Comparison of ENCODE assay signal across 25 cellular contexts in genomic region chr15:42171122-42171521, GRCh38. TPM values are rescaled to one million over a fixed set of nuclear protein-coding genes. Genes with fewer than 3 reads are reported as not detected.
A peak's percentile ranks its signal among the peaks of the same experiment; 100 is the strongest.
DNase-seq lines count a peak whose midpoint lies in the region; ATAC-seq, FAIRE-seq and TF ChIP-seq lines count a peak whose summit lies in the region.
"Had no signal": no experiment of that assay in that cellular context is flagged by ENCODE, and none has a peak within 500 bp of the region (broad histone marks: within the 10 kb centered on the region; RNA-seq: fewer than 3 reads in every experiment).

No MANE protein-coding gene starts in this region.

- H3K27ac Mint-ChIP-seq in activated CD4-positive, alpha-beta T cell treated with anti-CD3 and anti-CD28 coated beads, Interleukin-2, amount 10 ng/mL, durations not matched to agents 7 days and 5 days, result peak overlapping the region; percentile 31
- H3K27ac Mint-ChIP-seq: activated B cell treated with CpG ODN at 0.5 μM for 24 hours had no signal

- H2AFZ ChIP-seq in GM12878 (ENCODE audit: control insufficient read depth, low read depth, low read length) (no peak overlapping the region), parathyroid adenoma (no peak overlapping the region)
- H2AFZ ChIP-seq: GM23248 had no signal

- WGBS in GM12878 (ENCODE audit: insufficient coverage, insufficient replicate concordance, low lambda C conversion rate, missing lambda C conversion rate), result 94% methylated on average over 1 of the region's 1 CpG

- TF ChIP-seq CTCF in GM12878 (IDR thresholded peaks at IDR 0.05 in 2 of 3, conservative IDR thresholded peaks at IDR 0.05 in 1 of 3; ENCODE audit: control insufficient read depth in 2 of 3, extremely low read depth in 1 of 3, insufficient read depth in 1 of 3, low read depth in 3 of 3, low read length in 3 of 3) (no peak), parathyroid adenoma (IDR thresholded peaks at IDR 0.05) (no peak)

- DNase-seq in activated CD4-positive, alpha-beta T cell treated with anti-CD3 and anti-CD28 coated beads, Interleukin-2, amount 10 ng/mL, durations not matched to agents 7 days and 5 days, result no peak
- DNase-seq in activated CD4-positive, alpha-beta T cell treated with anti-CD3 and anti-CD28 coated beads for 1 hour, result no peak
- DNase-seq in MV-4-11 (lab: John Stamatoyannopoulos, UW) (peak; percentile 40), GM12878 (ENCODE audit: low read depth, low spot score) (no peak), SHP77 treated with DMSO at 0.1 percent for 48 hours (lab: John Stamatoyannopoulos, UW) (no peak), retina (no peak)
- DNase-seq: activated B cell treated with CpG ODN at 0.5 μM for 24 hours; activated T-cell treated with anti-CD3 and anti-CD28 coated beads, Interleukin-2, amount 50 U/mL, for 1 hour; CD4-positive, alpha-beta T cell; DMS79 treated with DMSO at 0.1 percent for 48 hours; foreskin fibroblast; GM23248; KBM-7; NCI-H2171 treated with DMSO at 0.1 percent for 48 hours; NCI-H774; pancreas; stimulated activated naive CD4-positive, alpha-beta T cell treated with Interleukin-2 at 50 U/mL for 16 hours had no signal

- no peaks in the 10 kb centered on the region for H3K27me3 Mint-ChIP-seq in activated CD4-positive, alpha-beta T cell treated with anti-CD3 and anti-CD28 coated beads, Interleukin-2, amount 10 ng/mL, durations not matched to agents 7 days and 5 days
- H3K27me3 Mint-ChIP-seq: activated B cell treated with CpG ODN at 0.5 μM for 24 hours; CD4-positive, alpha-beta T cell had no signal

- TF ChIP-seq RAD21 in GM12878 (IDR thresholded peaks at IDR 0.05; ENCODE audit: insufficient read depth, low read depth, low read length), result no peak

- no peak for TF ChIP-seq POLR2A in GM12878 (IDR thresholded peaks at IDR 0.05; ENCODE audit: low read depth, low read length)

- H3K4me1 ChIP-seq in GM12878 (ENCODE audit: control insufficient read depth, insufficient read depth, low read length) (0 out of 2 replicates have a peak, but pooled peaks cover 3% of the 10 kb centered on the region), parathyroid adenoma (no peaks in the 10 kb centered on the region)
- H3K4me1 ChIP-seq: ascending aorta, pancreas had no signal

- SMC1A ChIA-PET in GM12878 (lab: Charles Lee; ENCODE audit: uncharacterized antibody, unreplicated experiment), result no interaction called here

- no peak for FAIRE-seq in GM12878 (lab: Jason Lieb, UNC)
- FAIRE-seq: A204.1, colon, endothelial cell of umbilical vein, pancreas had no signal

- TF ChIP-seq EP300 in GM12878 (IDR thresholded peaks at IDR 0.05; ENCODE audit: borderline replicate concordance in 1 of 2, control insufficient read depth in 1 of 2, low read depth in 2 of 2, low read length in 2 of 2), result no peak

- no peaks in the 10 kb centered on the region for H4K20me1 ChIP-seq in GM12878 (ENCODE audit: control insufficient read depth, insufficient read depth)

- H3K79me2 ChIP-seq in GM12878 (ENCODE audit: control insufficient read depth, insufficient read depth, low read length) (no peaks in the 10 kb centered on the region), parathyroid adenoma (no peaks in the 10 kb centered on the region)

- H3K27me3 ChIP-seq in GM12878 (replicated peaks in 1 of 2; ENCODE audit: control insufficient read depth in 2 of 2, insufficient read depth in 2 of 2, low read length in 1 of 2) (no peaks in the 10 kb centered on the region), parathyroid adenoma (ENCODE audit: control insufficient read depth, insufficient read depth, low read length) (no peaks in the 10 kb centered on the region)
- H3K27me3 ChIP-seq: ascending aorta, pancreas had no signal

- H3K36me3 Mint-ChIP-seq in activated CD4-positive, alpha-beta T cell treated with anti-CD3 and anti-CD28 coated beads, Interleukin-2, amount 10 ng/mL, durations not matched to agents 7 days and 5 days (ENCODE audit: low read depth), result peaks cover 64% of the 10 kb centered on the region

- H3K4me3 ChIP-seq in GM12878 (no peak overlapping the region), parathyroid adenoma (ENCODE audit: low read depth, low read length) (no peak overlapping the region)
- H3K4me3 ChIP-seq: ascending aorta, GM23248, pancreas had no signal

- H3K36me3 ChIP-seq in GM12878 (ENCODE audit: control insufficient read depth in 2 of 2, insufficient read depth in 2 of 2, low read length in 1 of 2) (peaks cover 21 to 44% of the 10 kb centered on the region in 2 experiments), parathyroid adenoma (ENCODE audit: control insufficient read depth, insufficient read depth, low read length) (no peaks in the 10 kb centered on the region)

- H3K4me2 ChIP-seq in GM12878 (ENCODE audit: control insufficient read depth, insufficient read depth) (no peak overlapping the region), parathyroid adenoma (ENCODE audit: low read length) (no peak overlapping the region)

- no peak overlapping the region for H3K27ac ChIP-seq in GM12878 (ENCODE audit: control insufficient read depth, insufficient read depth)
- H3K27ac ChIP-seq in parathyroid adenoma, result peak overlapping the region; percentile 29
- H3K27ac ChIP-seq: ascending aorta, GM23248, pancreas had no signal

- no peaks in the 10 kb centered on the region for H3K9me3 Mint-ChIP-seq in activated CD4-positive, alpha-beta T cell treated with anti-CD3 and anti-CD28 coated beads, Interleukin-2, amount 10 ng/mL, durations not matched to agents 7 days and 5 days
- H3K9me3 Mint-ChIP-seq: activated B cell treated with CpG ODN at 0.5 μM for 24 hours; CD4-positive, alpha-beta T cell had no signal

- no TSS peak for BruUV-seq in GM12878 (replicated peaks; lab: Mats Ljungman, UMichigan)

- in situ Hi-C loops in GM12878 (cut with MboI), result no loop called here

- peaks cover 21% of the 10 kb centered on the region for H3K4me1 Mint-ChIP-seq in activated CD4-positive, alpha-beta T cell treated with anti-CD3 and anti-CD28 coated beads, Interleukin-2, amount 10 ng/mL, durations not matched to agents 7 days and 5 days

- no peak overlapping the region for H3K4me3 Mint-ChIP-seq in activated CD4-positive, alpha-beta T cell treated with anti-CD3 and anti-CD28 coated beads, Interleukin-2, amount 10 ng/mL, durations not matched to agents 7 days and 5 days
- H3K4me3 Mint-ChIP-seq: activated B cell treated with CpG ODN at 0.5 μM for 24 hours; CD4-positive, alpha-beta T cell had no signal

- RAD21 ChIA-PET in GM12878 (lab: Charles Lee; ENCODE audit: unreplicated experiment), result no interaction called here

- CTCF ChIA-PET in activated CD4-positive, alpha-beta T cell treated with anti-CD3 and anti-CD28 coated beads, Interleukin-2, amount 10 ng/mL, durations not matched to agents 7 days and 5 days (lab: Charles Lee), result no interaction called here
- CTCF ChIA-PET in GM12878 (lab: Yijun Ruan, JAX), result interaction anchor here (0.7 kb wide), 1 partner anchor 173 kb away, joined by 3 read pairs; no protein-coding TSS in a partner anchor

- ATAC-seq in GM12878, result no peak
- no peak for ATAC-seq in GM21723 (IDR thresholded peaks at IDR 0.05; ENCODE audit: unreplicated experiment)

- intact Hi-C loops in GM12878 (cut with micrococcal nuclease; ENCODE audit: unreplicated experiment), result no loop called here

- H3K9ac ChIP-seq in GM12878 (ENCODE audit: control insufficient read depth, insufficient read depth, low read length) (no peak overlapping the region), parathyroid adenoma (no peak overlapping the region)
- H3K9ac ChIP-seq: GM23248 had no signal

- H3K9me3 ChIP-seq in GM12878 (replicated peaks; ENCODE audit: control insufficient read depth, insufficient read depth, low read length), result no peaks in the 10 kb centered on the region
- H3K9me3 ChIP-seq in parathyroid adenoma (ENCODE audit: control insufficient read depth, low read length), result no peaks in the 10 kb centered on the region
- H3K9me3 ChIP-seq: ascending aorta, pancreas had no signal

- POLR2A ChIA-PET in activated CD4-positive, alpha-beta T cell treated with anti-CD3 and anti-CD28 coated beads, Interleukin-2, amount 10 ng/mL, durations not matched to agents 7 days and 5 days (lab: Charles Lee), result interaction anchor here (0.7 kb wide), 1 partner anchor 58 kb away, joined by 3 read pairs; no protein-coding TSS in a partner anchor
- POLR2A ChIA-PET in GM12878 (lab: Charles Lee), result no interaction called here

RNA-seq across cellular contexts. Expression of gene PLA2G4F, which starts 14.7 kb away (rescaled TPM):
- not detected for total RNA-seq in activated CD4-positive, alpha-beta T cell treated with anti-CD3 and anti-CD28 coated beads, Interleukin-2, amount 10 ng/mL, durations not matched to agents 7 days and 5 days
- total RNA-seq in GM12878 (2013; cell fraction: nucleolus; rRNA removed), result not detected in 2 replicates
- total RNA-seq in GM12878 (2014; rRNA removed) (not detected in 2 replicates), GM12878 (2014; rRNA removed; fragmentation: Illumina TruSeq; extraction: Trizol) (not detected in 2 replicates), GM12878 (2021) (0.05 TPM in 1 of 2 replicates, not detected in the other)
- not detected for polyA plus RNA-seq in GM12878 (2011; ENCODE audit: low read depth)
- polyA plus RNA-seq in GM12878 (2011; rRNA removed) (not detected in 2 replicates), GM12878 (2014; fragmentation: Illumina TruSeq; extraction: Trizol) (not detected in 2 replicates), GM12878 (2014; fragmentation: Nextera tagmentation; extraction: Ambion mirVana) (not detected), GM12878 (2014; rRNA removed) (not detected in 2 replicates), GM12878 (2016; fragmentation: Nextera tagmentation; extraction: Ambion mirVana) (not detected)
- not detected in 2 replicates for polyA plus RNA-seq in GM12878 (2011; cell fraction: cytosol; rRNA removed)
- polyA plus RNA-seq in GM12878 (2011; cell fraction: nucleus; rRNA removed), result not detected in 2 replicates
- polyA plus RNA-seq in GM12878 (2012), result not detected in 2 replicates
- polyA minus RNA-seq in GM12878 (2011; rRNA and poly(A)+ RNA removed), result not detected in 2 replicates
- not detected in 2 replicates for polyA minus RNA-seq in GM12878 (2011; cell fraction: cytosol; rRNA and poly(A)+ RNA removed)
- not detected in 2 replicates for polyA minus RNA-seq in GM12878 (2011; cell fraction: nucleus; rRNA and poly(A)+ RNA removed)
- total RNA-seq: activated B cell treated with CpG ODN at 0.5 μM for 24 hours; ascending aorta; CD4-positive, alpha-beta T cell; endothelial cell of umbilical vein; GM23248; myocyte; RPMI7951 had no signal
- polyA plus RNA-seq: endothelial cell of umbilical vein, GM23248 had no signal

RNA-seq across cellular contexts. Expression of gene VPS39, which starts 37.0 kb away (rescaled TPM):
- total RNA-seq in activated CD4-positive, alpha-beta T cell treated with anti-CD3 and anti-CD28 coated beads, Interleukin-2, amount 10 ng/mL, durations not matched to agents 7 days and 5 days, result 10 to 100 TPM; 66.8 to 77.5 TPM
- total RNA-seq in GM12878 (2013; cell fraction: nucleolus; rRNA removed), result 234 and 254 TPM in 2 replicates
- 34.5 and 36.6 TPM in 2 replicates for total RNA-seq in GM12878 (2014; rRNA removed)
- 27.5 and 32.8 TPM in 2 replicates for total RNA-seq in GM12878 (2014; rRNA removed; fragmentation: Illumina TruSeq; extraction: Trizol)
- total RNA-seq in GM12878 (2021), result 46.4 and 50.0 TPM in 2 replicates
- polyA plus RNA-seq in GM12878 (2011; ENCODE audit: low read depth), result 38.8 TPM
- polyA plus RNA-seq in GM12878 (2011; rRNA removed), result 40.9 TPM in 2 replicates
- 34.0 and 36.4 TPM in 2 replicates for polyA plus RNA-seq in GM12878 (2011; cell fraction: cytosol; rRNA removed)
- polyA plus RNA-seq in GM12878 (2011; cell fraction: nucleus; rRNA removed), result 156 and 194 TPM in 2 replicates
- polyA plus RNA-seq in GM12878 (2012), result 41.4 and 42.8 TPM in 2 replicates
- polyA plus RNA-seq in GM12878 (2014; fragmentation: Illumina TruSeq; extraction: Trizol), result 47.6 and 48.2 TPM in 2 replicates
- polyA plus RNA-seq in GM12878 (2014; fragmentation: Nextera tagmentation; extraction: Ambion mirVana), result 1 to 10 TPM; 4.9 to 6.9 TPM
- polyA plus RNA-seq in GM12878 (2014; rRNA removed), result 42.0 and 46.3 TPM in 2 replicates
- 10 to 100 TPM; 31.9 to 37.9 TPM for polyA plus RNA-seq in GM12878 (2016; fragmentation: Nextera tagmentation; extraction: Ambion mirVana)
- 44.8 and 46.0 TPM in 2 replicates for polyA minus RNA-seq in GM12878 (2011; rRNA and poly(A)+ RNA removed)
- 12.2 and 17.0 TPM in 2 replicates for polyA minus RNA-seq in GM12878 (2011; cell fraction: cytosol; rRNA and poly(A)+ RNA removed)
- polyA minus RNA-seq in GM12878 (2011; cell fraction: nucleus; rRNA and poly(A)+ RNA removed), result 78.0 and 105 TPM in 2 replicates
